ENCODE assay signal across 1 cellular context in genomic region chr7:81433692-81434331, GRCh38.
A peak's percentile ranks its signal among the peaks of the same experiment; 100 is the strongest.
TF ChIP-seq lines count a peak whose summit lies in the region.

No MANE protein-coding gene starts in this region.

TF ChIP-seq in K562, 482 proteins besides CTCF, POLR2A, EP300 and RAD21 (continued from another document):
- TF ChIP-seq CEBPG (CRISPR knock-in tag; IDR thresholded peaks at IDR 0.05) (no peak), CEBPG (tag; conservative IDR thresholded peaks at IDR 0.05 in 1 of 2, IDR thresholded peaks at IDR 0.05 in 1 of 2) (peak in 1 of 2 experiments; percentile 36; a peak in 1 of 4 replicates)
